ENCODE assay signal across 8 cellular contexts in genomic region chr2:113273031-113273551, GRCh38. TPM values are rescaled to one million over a fixed set of nuclear protein-coding genes. Genes with fewer than 3 reads are reported as not detected.
DNase-seq lines count a peak whose midpoint lies in the region; FAIRE-seq and TF ChIP-seq lines count a peak whose summit lies in the region.

No MANE protein-coding gene starts in this region.

- POLR2A ChIA-PET in OCI-LY7 (lab: Charles Lee) = interaction anchor here (1.1 kb wide), 1 partner anchor 39 kb away, joined by 3 read pairs; no protein-coding TSS in a partner anchor
- POLR2A ChIA-PET in H1 (lab: Charles Lee; ENCODE audit: partially characterized antibody) = no interaction called here

- H4K20me1 ChIP-seq in OCI-LY7 (ENCODE audit: insufficient read depth, low read length) = no peaks in the 10 kb centered on the region
- H4K20me1 ChIP-seq in H1 (replicated peaks in 1 of 2; ENCODE audit: control insufficient read depth in 1 of 2, insufficient read depth in 2 of 2, low read length in 2 of 2) = peaks cover 2 to 6% of the 10 kb centered on the region in 2 experiments

- no peak overlapping the region for H3K9ac ChIP-seq in H1 (replicated peaks in 1 of 4; ENCODE audit: extremely low read depth in 1 of 4, low read depth in 3 of 4, low read length in 3 of 4)

- H3K9me3 ChIP-seq in OCI-LY7 (ENCODE audit: low read length) (no peaks in the 10 kb centered on the region), H1 (ENCODE audit: insufficient read depth in 2 of 2, low read depth in 1 of 2, low read length in 1 of 2) (no peaks in the 10 kb centered on the region; a peak in 1 of 4 replicates)

- no peak overlapping the region for H3K4me3 ChIP-seq in OCI-LY7 (ENCODE audit: low read depth, low read length, poor library complexity, severe bottlenecking)
- peak overlapping the region in 1 of 4 experiments; percentile 47; a peak in 2 of 8 replicates for H3K4me3 ChIP-seq in H1 (ENCODE audit: extremely low read depth in 1 of 4, insufficient read depth in 2 of 4, low read depth in 3 of 4, low read length in 4 of 4)

- H3K4ac ChIP-seq in H1 (replicated peaks; ENCODE audit: insufficient read length, low read depth, low read length) = no peak overlapping the region

- H3K9me2 ChIP-seq in OCI-LY7 (ENCODE audit: insufficient read depth, low read length) = no peaks in the 10 kb centered on the region

- H2BK12ac ChIP-seq in H1 (ENCODE audit: low read depth, low read length) = no peak overlapping the region

- no peak overlapping the region for H3K56ac ChIP-seq in H1 (replicated peaks; ENCODE audit: insufficient read length, low read depth, low read length)

- H2BK20ac ChIP-seq in H1 (ENCODE audit: low read length) = no peak overlapping the region

- H4K91ac ChIP-seq in H1 (replicated peaks; ENCODE audit: insufficient read length, low read length) = no peak overlapping the region

- intact Hi-C loops in OCI-LY7 (cut with micrococcal nuclease; ENCODE audit: unreplicated experiment) = no loop called here

- H3K27me3 ChIP-seq in H1 (replicated peaks in 1 of 4; ENCODE audit: control insufficient read depth in 3 of 4, extremely low read depth in 1 of 4, insufficient read depth in 3 of 4, low read length in 3 of 4) = peaks cover 55 to 83% (median 74%) of the 10 kb centered on the region in 4 experiments

- no peak overlapping the region for H2AK5ac ChIP-seq in H1 (ENCODE audit: low read depth, low read length)

- H3K36me3 ChIP-seq in OCI-LY7 (ENCODE audit: insufficient read depth, low read length) = no peaks in the 10 kb centered on the region
- H3K36me3 ChIP-seq in H1 (ENCODE audit: control insufficient read depth in 2 of 4, insufficient read depth in 4 of 4, low read length in 3 of 4) = peaks cover 0 to 4% (median 0%) of the 10 kb centered on the region in 4 experiments; a peak in 1 of 8 replicates

- no peak overlapping the region for H4K5ac ChIP-seq in H1 (ENCODE audit: insufficient read length, low read depth, low read length)

- FAIRE-seq in H1 (lab: Jason Lieb, UNC) = peak; percentile 94
- FAIRE-seq in HTR-8/SVneo (lab: Jason Lieb, UNC) = no peak

- peaks cover 7% of the 10 kb centered on the region; the same call in 1 of the 2 replicates for H3K23me2 ChIP-seq in H1 (ENCODE audit: low read depth, low read length)

- H2BK15ac ChIP-seq in H1 (ENCODE audit: low read length) = no peak overlapping the region

- no peak overlapping the region for H3K18ac ChIP-seq in H1 (ENCODE audit: extremely low read depth, low read length)

- H4K8ac ChIP-seq in H1 (ENCODE audit: extremely low read depth, insufficient read depth, low read length) = no peak overlapping the region

- H3K79me1 ChIP-seq in H1 (ENCODE audit: low read depth, low read length) = no peaks in the 10 kb centered on the region

- H2AFZ ChIP-seq in OCI-LY7 (ENCODE audit: low read length) (no peak overlapping the region), H1 (ENCODE audit: low read length) (no peak overlapping the region)

- no peak overlapping the region for H3K14ac ChIP-seq in H1 (ENCODE audit: insufficient read length)

- H3K4me2 ChIP-seq in OCI-LY7 (ENCODE audit: low read length) (no peak overlapping the region), H1 (ENCODE audit: insufficient read depth in 1 of 2, low read depth in 2 of 2, low read length in 2 of 2) (peak overlapping the region; percentile 24 to 52)

- 3% methylated on average over 8 of the region's 8 CpGs; no CpG with 5 or more reads in 1 of the 2 experiments for WGBS in H1 (ENCODE audit: extremely low coverage in 1 of 2, insufficient coverage in 1 of 2, insufficient read length in 1 of 2, insufficient replicate concordance in 2 of 2, low coverage in 1 of 2, low lambda C conversion rate in 2 of 2, missing lambda C conversion rate in 1 of 2), 2 experiments

- TF ChIP-seq CTCF in OCI-LY7 (conservative IDR thresholded peaks at IDR 0.05; ENCODE audit: low read length) = no peak
- peak; percentile 45 to 53 (median 45) for TF ChIP-seq CTCF in H1 (IDR thresholded peaks at IDR 0.05; ENCODE audit: control extremely low read depth in 1 of 3, insufficient read depth in 1 of 3, low read depth in 1 of 3, low read length in 3 of 3)

- TF ChIP-seq POLR2A in H1 (IDR thresholded peaks at IDR 0.05; ENCODE audit: control extremely low read depth in 1 of 2, low read depth in 2 of 2, low read length in 2 of 2) = no peak

- no peaks in the 10 kb centered on the region for H3K4me1 ChIP-seq in OCI-LY7 (ENCODE audit: insufficient read depth, low read length, poor library complexity, severe bottlenecking)
- peaks cover 4 to 8% (median 7%) of the 10 kb centered on the region in 4 experiments for H3K4me1 ChIP-seq in H1 (replicated peaks in 1 of 4; ENCODE audit: control insufficient read depth in 3 of 4, insufficient read depth in 4 of 4, low read length in 3 of 4)

- no peak overlapping the region for H2BK120ac ChIP-seq in H1 (replicated peaks; ENCODE audit: low read depth, low read length)

- DNase-seq in SIG-M5 treated with dmso at 0.1 percent for 504 hours (lab: John Stamatoyannopoulos, UW; ENCODE audit: unreplicated experiment) (peak; percentile 55), SIG-M5 (lab: John Stamatoyannopoulos, UW) (no peak), OCI-LY7 (ENCODE audit: low spot score) (peak; percentile 35), H1 (ENCODE audit: low read depth in 1 of 2, low spot score in 2 of 2) (peak in 1 of 2 experiments; percentile 59), smooth muscle cell of the brain vasculature (ENCODE audit: low read depth, low spot score) (peak; percentile 57), HTR-8/SVneo (ENCODE audit: insufficient read length, low spot score) (no peak), HK-2 (ENCODE audit: unreplicated experiment) (no peak), NCI-H345 (lab: John Stamatoyannopoulos, UW) (no peak)

- H3K23ac ChIP-seq in H1 (ENCODE audit: insufficient read length) = no peak overlapping the region

- TF ChIP-seq EP300 in H1 (IDR thresholded peaks at IDR 0.05; ENCODE audit: borderline replicate concordance in 1 of 2, low read depth in 2 of 2, low read length in 2 of 2) = no peak

- CTCF ChIA-PET in OCI-LY7 (lab: Charles Lee; ENCODE audit: unreplicated experiment) (no interaction called here), H1 (lab: Charles Lee; ENCODE audit: partially characterized antibody) (interaction anchor here (0.7 to 5.0 kb wide), 11 partner anchors 11 to 136 kb away, joined by 3 to 45 read pairs (median 6); no protein-coding TSS in a partner anchor)

- no TSS peak for BruUV-seq in OCI-LY7 (replicated peaks; lab: Mats Ljungman, UMichigan)

- no peak overlapping the region for H2BK5ac ChIP-seq in H1 (ENCODE audit: low read depth, low read length)

- H3K27ac ChIP-seq in OCI-LY7 (ENCODE audit: low read depth, low read length, poor library complexity, severe bottlenecking) = no peak overlapping the region
- no peak overlapping the region for H3K27ac ChIP-seq in H1 (ENCODE audit: low read depth, low read length)

- H3K79me2 ChIP-seq in OCI-LY7 (ENCODE audit: insufficient read depth, low read depth, low read length) = no peaks in the 10 kb centered on the region
- no peaks in the 10 kb centered on the region for H3K79me2 ChIP-seq in H1 (ENCODE audit: control insufficient read depth in 1 of 2, insufficient read depth in 2 of 2, low read length in 2 of 2)

- peak; percentile 25 to 41; a peak in 3 of 4 replicates for TF ChIP-seq RAD21 in H1 (IDR thresholded peaks at IDR 0.05 in 1 of 2, conservative IDR thresholded peaks at IDR 0.05 in 1 of 2; ENCODE audit: low read depth in 2 of 2, low read length in 2 of 2)

TF ChIP-seq in H1, 55 proteins besides CTCF, POLR2A, EP300 and RAD21 (continues in another document):
- TF ChIP-seq KDM1A (IDR thresholded peaks at IDR 0.05; ENCODE audit: borderline replicate concordance, low read length) = no peak
- TF ChIP-seq HDAC2 (IDR thresholded peaks at IDR 0.05; ENCODE audit: borderline replicate concordance in 1 of 2, low read depth in 2 of 2, low read length in 2 of 2) = no peak
- no peak for TF ChIP-seq ATF3 (IDR thresholded peaks at IDR 0.05; ENCODE audit: insufficient read depth, low read depth, low read length)
- TF ChIP-seq CEBPB (IDR thresholded peaks at IDR 0.05; ENCODE audit: low read depth, low read length) = no peak
- no peak for TF ChIP-seq RFX5 (IDR thresholded peaks at IDR 0.05; ENCODE audit: borderline replicate concordance, low read depth, low read length)
- TF ChIP-seq RBBP5 (IDR thresholded peaks at IDR 0.05; ENCODE audit: borderline replicate concordance, low read depth, low read length) = no peak
- TF ChIP-seq SIN3A (conservative IDR thresholded peaks at IDR 0.05 in 1 of 2, IDR thresholded peaks at IDR 0.05 in 1 of 2; ENCODE audit: low read depth in 1 of 2, low read length in 2 of 2) = no peak
- no peak for TF ChIP-seq EGR1 (IDR thresholded peaks at IDR 0.05; ENCODE audit: borderline replicate concordance, low read depth, low read length)
- peak; percentile 32 for TF ChIP-seq EZH2 (IDR thresholded peaks at IDR 0.05; ENCODE audit: low read depth, low read length, severe bottlenecking)
- TF ChIP-seq SIRT6 (IDR thresholded peaks at IDR 0.05; ENCODE audit: low read length) = no peak
- no peak for TF ChIP-seq MAX (IDR thresholded peaks at IDR 0.05)
- no peak for TF ChIP-seq CTBP2 (IDR thresholded peaks at IDR 0.05; ENCODE audit: borderline replicate concordance, insufficient read depth, insufficient read length, low read length)
- no peak for TF ChIP-seq POU5F1 (IDR thresholded peaks at IDR 0.05; ENCODE audit: low read depth, low read length)
- no peak for TF ChIP-seq NANOG (IDR thresholded peaks at IDR 0.05; ENCODE audit: insufficient read depth, low read depth, low read length, poor library complexity, severe bottlenecking)

RNA-seq across cellular contexts. Expression of gene PAX8, which starts 5.6 kb away (rescaled TPM):
- total RNA-seq in OCI-LY7 (2014; rRNA removed; shearing (Covaris generic)) = 0.90 and 2.6 TPM in 2 replicates
- total RNA-seq in OCI-LY7 (2022) = 1.6 and 3.6 TPM in 2 replicates
- total RNA-seq in H1 (2021; fragmentation: NEBNext Ultra II Directional; extraction: Animal tissue kit (Norgen Biotek cat#: 25700)) = not detected in 2 replicates
- polyA plus RNA-seq in H1 (2011; rRNA removed) = 0.02 and 0.08 TPM in 2 replicates
- polyA plus RNA-seq in H1 (2011; cell fraction: cytosol; rRNA removed) = 0.04 TPM
- polyA plus RNA-seq in H1 (2011; cell fraction: nucleus; rRNA removed) = not detected
- 0.10 to 0.34 TPM (median 0.13 TPM) in 3 of 4 replicates, not detected in the other for polyA plus RNA-seq in H1 (2012, experiment 1 of 2)
- polyA plus RNA-seq in H1 (2012, experiment 2 of 2) = not detected
- polyA plus RNA-seq in H1 (2013, experiment 1 of 2) = 0.04 TPM
- 0.06 TPM for polyA plus RNA-seq in H1 (2013, experiment 2 of 2)
- polyA minus RNA-seq in H1 (2011; rRNA and poly(A)+ RNA removed) = 0.09 TPM in 1 of 2 replicates, not detected in the other
- polyA minus RNA-seq in H1 (2011; cell fraction: cytosol; rRNA and poly(A)+ RNA removed) = not detected
- polyA minus RNA-seq in H1 (2011; cell fraction: nucleus; rRNA and poly(A)+ RNA removed) = not detected

Comparison
In these comparisons a context has a peak if more than half of its experiments do, and no peak if none do; other contexts are left out.
1. DNase-seq: peak in SIG-M5 treated with dmso at 0.1 percent for 504 hours (single experiment), OCI-LY7 (single experiment) and smooth muscle cell of the brain vasculature (single experiment); none in SIG-M5 (single experiment), HTR-8/SVneo (single experiment), HK-2 (single experiment) and NCI-H345 (single experiment).